ENCODE assay signal across 1 cellular context in the genomic region with DNA sequence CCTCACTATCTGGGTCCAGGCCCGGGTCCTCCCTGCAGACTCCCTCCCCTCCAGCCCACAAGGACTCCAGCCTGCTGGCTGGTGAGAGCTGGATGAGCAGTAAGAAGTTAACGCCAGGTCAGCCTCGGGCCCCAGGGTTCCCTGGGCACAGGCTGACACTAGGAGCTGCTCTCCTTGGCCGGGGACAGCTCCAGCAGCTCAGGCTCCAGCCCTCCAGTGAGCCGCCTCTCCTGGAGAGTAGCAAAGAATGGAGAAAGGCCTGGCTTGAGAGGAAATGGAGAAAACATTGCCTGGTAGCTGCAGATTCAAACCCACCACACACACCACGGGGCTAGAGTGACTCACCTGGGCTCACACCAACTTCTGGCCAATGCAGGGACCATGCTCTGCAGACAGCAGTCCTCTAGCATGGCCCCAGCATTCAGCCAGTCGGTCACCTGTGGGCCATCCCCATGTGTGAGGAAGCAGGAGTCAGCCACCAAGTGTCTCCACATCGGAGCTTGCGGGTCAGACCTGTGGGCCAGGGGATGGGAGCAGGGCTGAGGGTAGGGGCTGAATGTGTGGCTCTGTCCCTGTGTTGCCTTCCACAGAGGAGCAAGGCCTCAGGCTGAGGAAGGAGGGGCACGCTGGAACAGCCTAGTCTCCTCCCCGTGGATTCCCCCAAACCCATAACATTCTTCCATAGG.
TF ChIP-seq lines count a peak whose summit lies in the region.

No MANE protein-coding gene starts in this region.

TF ChIP-seq in HepG2, 621 proteins besides CTCF, POLR2A, EP300 and RAD21 (continued from another document and continues in another):
- TF ChIP-seq, protein P1, sequence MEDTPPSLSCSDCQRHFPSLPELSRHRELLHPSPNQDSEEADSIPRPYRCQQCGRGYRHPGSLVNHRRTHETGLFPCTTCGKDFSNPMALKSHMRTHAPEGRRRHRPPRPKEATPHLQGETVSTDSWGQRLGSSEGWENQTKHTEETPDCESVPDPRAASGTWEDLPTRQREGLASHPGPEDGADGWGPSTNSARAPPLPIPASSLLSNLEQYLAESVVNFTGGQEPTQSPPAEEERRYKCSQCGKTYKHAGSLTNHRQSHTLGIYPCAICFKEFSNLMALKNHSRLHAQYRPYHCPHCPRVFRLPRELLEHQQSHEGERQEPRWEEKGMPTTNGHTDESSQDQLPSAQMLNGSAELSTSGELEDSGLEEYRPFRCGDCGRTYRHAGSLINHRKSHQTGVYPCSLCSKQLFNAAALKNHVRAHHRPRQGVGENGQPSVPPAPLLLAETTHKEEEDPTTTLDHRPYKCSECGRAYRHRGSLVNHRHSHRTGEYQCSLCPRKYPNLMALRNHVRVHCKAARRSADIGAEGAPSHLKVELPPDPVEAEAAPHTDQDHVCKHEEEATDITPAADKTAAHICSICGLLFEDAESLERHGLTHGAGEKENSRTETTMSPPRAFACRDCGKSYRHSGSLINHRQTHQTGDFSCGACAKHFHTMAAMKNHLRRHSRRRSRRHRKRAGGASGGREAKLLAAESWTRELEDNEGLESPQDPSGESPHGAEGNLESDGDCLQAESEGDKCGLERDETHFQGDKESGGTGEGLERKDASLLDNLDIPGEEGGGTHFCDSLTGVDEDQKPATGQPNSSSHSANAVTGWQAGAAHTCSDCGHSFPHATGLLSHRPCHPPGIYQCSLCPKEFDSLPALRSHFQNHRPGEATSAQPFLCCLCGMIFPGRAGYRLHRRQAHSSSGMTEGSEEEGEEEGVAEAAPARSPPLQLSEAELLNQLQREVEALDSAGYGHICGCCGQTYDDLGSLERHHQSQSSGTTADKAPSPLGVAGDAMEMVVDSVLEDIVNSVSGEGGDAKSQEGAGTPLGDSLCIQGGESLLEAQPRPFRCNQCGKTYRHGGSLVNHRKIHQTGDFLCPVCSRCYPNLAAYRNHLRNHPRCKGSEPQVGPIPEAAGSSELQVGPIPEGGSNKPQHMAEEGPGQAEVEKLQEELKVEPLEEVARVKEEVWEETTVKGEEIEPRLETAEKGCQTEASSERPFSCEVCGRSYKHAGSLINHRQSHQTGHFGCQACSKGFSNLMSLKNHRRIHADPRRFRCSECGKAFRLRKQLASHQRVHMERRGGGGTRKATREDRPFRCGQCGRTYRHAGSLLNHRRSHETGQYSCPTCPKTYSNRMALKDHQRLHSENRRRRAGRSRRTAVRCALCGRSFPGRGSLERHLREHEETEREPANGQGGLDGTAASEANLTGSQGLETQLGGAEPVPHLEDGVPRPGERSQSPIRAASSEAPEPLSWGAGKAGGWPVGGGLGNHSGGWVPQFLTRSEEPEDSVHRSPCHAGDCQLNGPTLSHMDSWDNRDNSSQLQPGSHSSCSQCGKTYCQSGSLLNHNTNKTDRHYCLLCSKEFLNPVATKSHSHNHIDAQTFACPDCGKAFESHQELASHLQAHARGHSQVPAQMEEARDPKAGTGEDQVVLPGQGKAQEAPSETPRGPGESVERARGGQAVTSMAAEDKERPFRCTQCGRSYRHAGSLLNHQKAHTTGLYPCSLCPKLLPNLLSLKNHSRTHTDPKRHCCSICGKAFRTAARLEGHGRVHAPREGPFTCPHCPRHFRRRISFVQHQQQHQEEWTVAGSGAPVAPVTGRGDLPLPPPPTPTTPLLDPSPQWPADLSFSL (CRISPR knock-in tag; IDR thresholded peaks at IDR 0.05) = no peak
- TF ChIP-seq E2F1 (CRISPR knock-in tag; IDR thresholded peaks at IDR 0.05) = no peak
- TF ChIP-seq POLR2AphosphoS5 (IDR thresholded peaks at IDR 0.05; ENCODE audit: low read depth, low read length) = 0 out of 2 replicates have a peak, but pooled peaks have one; percentile 37
- TF ChIP-seq, protein P2, sequence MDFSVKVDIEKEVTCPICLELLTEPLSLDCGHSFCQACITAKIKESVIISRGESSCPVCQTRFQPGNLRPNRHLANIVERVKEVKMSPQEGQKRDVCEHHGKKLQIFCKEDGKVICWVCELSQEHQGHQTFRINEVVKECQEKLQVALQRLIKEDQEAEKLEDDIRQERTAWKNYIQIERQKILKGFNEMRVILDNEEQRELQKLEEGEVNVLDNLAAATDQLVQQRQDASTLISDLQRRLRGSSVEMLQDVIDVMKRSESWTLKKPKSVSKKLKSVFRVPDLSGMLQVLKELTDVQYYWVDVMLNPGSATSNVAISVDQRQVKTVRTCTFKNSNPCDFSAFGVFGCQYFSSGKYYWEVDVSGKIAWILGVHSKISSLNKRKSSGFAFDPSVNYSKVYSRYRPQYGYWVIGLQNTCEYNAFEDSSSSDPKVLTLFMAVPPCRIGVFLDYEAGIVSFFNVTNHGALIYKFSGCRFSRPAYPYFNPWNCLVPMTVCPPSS (IDR thresholded peaks at IDR 0.05) = no peak
- TF ChIP-seq, protein P3, sequence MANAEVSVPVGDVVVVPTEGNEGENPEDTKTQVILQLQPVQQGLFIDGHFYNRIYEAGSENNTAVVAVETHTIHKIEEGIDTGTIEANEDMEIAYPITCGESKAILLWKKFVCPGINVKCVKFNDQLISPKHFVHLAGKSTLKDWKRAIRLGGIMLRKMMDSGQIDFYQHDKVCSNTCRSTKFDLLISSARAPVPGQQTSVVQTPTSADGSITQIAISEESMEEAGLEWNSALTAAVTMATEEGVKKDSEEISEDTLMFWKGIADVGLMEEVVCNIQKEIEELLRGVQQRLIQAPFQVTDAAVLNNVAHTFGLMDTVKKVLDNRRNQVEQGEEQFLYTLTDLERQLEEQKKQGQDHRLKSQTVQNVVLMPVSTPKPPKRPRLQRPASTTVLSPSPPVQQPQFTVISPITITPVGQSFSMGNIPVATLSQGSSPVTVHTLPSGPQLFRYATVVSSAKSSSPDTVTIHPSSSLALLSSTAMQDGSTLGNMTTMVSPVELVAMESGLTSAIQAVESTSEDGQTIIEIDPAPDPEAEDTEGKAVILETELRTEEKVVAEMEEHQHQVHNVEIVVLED (CRISPR knock-in tag; IDR thresholded peaks at IDR 0.05; ENCODE audit: borderline replicate concordance) = 0 out of 2 replicates have a peak, but pooled peaks have one; percentile 5
- TF ChIP-seq SIX1 (CRISPR knock-in tag; IDR thresholded peaks at IDR 0.05; ENCODE audit: borderline replicate concordance) = no peak
- TF ChIP-seq ZSCAN9 (CRISPR knock-in tag; IDR thresholded peaks at IDR 0.05; ENCODE audit: borderline replicate concordance) = no peak
- TF ChIP-seq FOXK2 (IDR thresholded peaks at IDR 0.05) = no peak
- TF ChIP-seq GFI1 (CRISPR knock-in tag; IDR thresholded peaks at IDR 0.05; ENCODE audit: borderline replicate concordance) = peak; percentile 3; the same call in 1 of the 2 replicates
- no peak for TF ChIP-seq ARHGAP35 (CRISPR knock-in tag; IDR thresholded peaks at IDR 0.05; ENCODE audit: borderline replicate concordance)
- TF ChIP-seq ZNF766 (CRISPR knock-in tag; IDR thresholded peaks at IDR 0.05; ENCODE audit: borderline replicate concordance) = no peak
- no peak for TF ChIP-seq ZNF563 (CRISPR knock-in tag; IDR thresholded peaks at IDR 0.05)
- TF ChIP-seq, protein P4, sequence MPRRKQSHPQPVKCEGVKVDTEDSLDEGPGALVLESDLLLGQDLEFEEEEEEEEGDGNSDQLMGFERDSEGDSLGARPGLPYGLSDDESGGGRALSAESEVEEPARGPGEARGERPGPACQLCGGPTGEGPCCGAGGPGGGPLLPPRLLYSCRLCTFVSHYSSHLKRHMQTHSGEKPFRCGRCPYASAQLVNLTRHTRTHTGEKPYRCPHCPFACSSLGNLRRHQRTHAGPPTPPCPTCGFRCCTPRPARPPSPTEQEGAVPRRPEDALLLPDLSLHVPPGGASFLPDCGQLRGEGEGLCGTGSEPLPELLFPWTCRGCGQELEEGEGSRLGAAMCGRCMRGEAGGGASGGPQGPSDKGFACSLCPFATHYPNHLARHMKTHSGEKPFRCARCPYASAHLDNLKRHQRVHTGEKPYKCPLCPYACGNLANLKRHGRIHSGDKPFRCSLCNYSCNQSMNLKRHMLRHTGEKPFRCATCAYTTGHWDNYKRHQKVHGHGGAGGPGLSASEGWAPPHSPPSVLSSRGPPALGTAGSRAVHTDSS (CRISPR knock-in tag; conservative IDR thresholded peaks at IDR 0.05) = no peak
- no peak for TF ChIP-seq SMAD9 (CRISPR knock-in tag; IDR thresholded peaks at IDR 0.05)
- no peak for TF ChIP-seq ZNF549 (CRISPR knock-in tag; IDR thresholded peaks at IDR 0.05)
- TF ChIP-seq ZNF121 (CRISPR knock-in tag; IDR thresholded peaks at IDR 0.05) = no peak
- TF ChIP-seq NCOA2 (CRISPR knock-in tag; IDR thresholded peaks at IDR 0.05) = no peak
- 0 out of 2 replicates have a peak, but pooled peaks have one; percentile 47 for TF ChIP-seq ZNF670 (CRISPR knock-in tag; IDR thresholded peaks at IDR 0.05; ENCODE audit: borderline replicate concordance)
- TF ChIP-seq MAFF (IDR thresholded peaks at IDR 0.05; ENCODE audit: low read depth, low read length) = no peak
- no peak for TF ChIP-seq ZBED4 (CRISPR knock-in tag; IDR thresholded peaks at IDR 0.05; ENCODE audit: borderline replicate concordance)
- TF ChIP-seq U2AF2 (IDR thresholded peaks at IDR 0.05; ENCODE audit: low read depth, low read length) = no peak
- TF ChIP-seq ZNF17 (CRISPR knock-in tag; IDR thresholded peaks at IDR 0.05) = 0 out of 2 replicates have a peak, but pooled peaks have one; percentile 6
- TF ChIP-seq ZNF232 (CRISPR knock-in tag; IDR thresholded peaks at IDR 0.05; ENCODE audit: borderline replicate concordance) = no peak
- TF ChIP-seq, protein P5, sequence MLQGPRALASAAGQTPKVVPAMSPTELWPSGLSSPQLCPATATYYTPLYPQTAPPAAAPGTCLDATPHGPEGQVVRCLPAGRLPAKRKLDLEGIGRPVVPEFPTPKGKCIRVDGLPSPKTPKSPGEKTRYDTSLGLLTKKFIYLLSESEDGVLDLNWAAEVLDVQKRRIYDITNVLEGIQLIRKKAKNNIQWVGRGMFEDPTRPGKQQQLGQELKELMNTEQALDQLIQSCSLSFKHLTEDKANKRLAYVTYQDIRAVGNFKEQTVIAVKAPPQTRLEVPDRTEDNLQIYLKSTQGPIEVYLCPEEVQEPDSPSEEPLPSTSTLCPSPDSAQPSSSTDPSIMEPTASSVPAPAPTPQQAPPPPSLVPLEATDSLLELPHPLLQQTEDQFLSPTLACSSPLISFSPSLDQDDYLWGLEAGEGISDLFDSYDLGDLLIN (CRISPR knock-in tag; IDR thresholded peaks at IDR 0.05; ENCODE audit: borderline replicate concordance) = no peak
- TF ChIP-seq ZBTB7B (CRISPR knock-in tag; IDR thresholded peaks at IDR 0.05) = peak; percentile 19; the same call in 1 of the 2 replicates
- TF ChIP-seq TCF7L2 (IDR thresholded peaks at IDR 0.05; ENCODE audit: low read depth, low read length) = no peak
- no peak for TF ChIP-seq KDM5A (IDR thresholded peaks at IDR 0.05; ENCODE audit: borderline replicate concordance, low read length)
- TF ChIP-seq, protein P6, sequence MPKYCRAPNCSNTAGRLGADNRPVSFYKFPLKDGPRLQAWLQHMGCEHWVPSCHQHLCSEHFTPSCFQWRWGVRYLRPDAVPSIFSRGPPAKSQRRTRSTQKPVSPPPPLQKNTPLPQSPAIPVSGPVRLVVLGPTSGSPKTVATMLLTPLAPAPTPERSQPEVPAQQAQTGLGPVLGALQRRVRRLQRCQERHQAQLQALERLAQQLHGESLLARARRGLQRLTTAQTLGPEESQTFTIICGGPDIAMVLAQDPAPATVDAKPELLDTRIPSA (CRISPR knock-in tag; IDR thresholded peaks at IDR 0.05; ENCODE audit: borderline replicate concordance) = 0 out of 2 replicates have a peak, but pooled peaks have one; percentile 51
- no peak for TF ChIP-seq PHF5A (CRISPR knock-in tag; IDR thresholded peaks at IDR 0.05; ENCODE audit: low read depth, unreplicated experiment)
- TF ChIP-seq ZNF569 (CRISPR knock-in tag; IDR thresholded peaks at IDR 0.05; ENCODE audit: borderline replicate concordance) = no peak
- TF ChIP-seq MIXL1 (CRISPR knock-in tag; IDR thresholded peaks at IDR 0.05) = no peak
- TF ChIP-seq AGO1 (IDR thresholded peaks at IDR 0.05; ENCODE audit: low read depth, low read length, poor library complexity, severe bottlenecking) = no peak
- TF ChIP-seq, protein P7, sequence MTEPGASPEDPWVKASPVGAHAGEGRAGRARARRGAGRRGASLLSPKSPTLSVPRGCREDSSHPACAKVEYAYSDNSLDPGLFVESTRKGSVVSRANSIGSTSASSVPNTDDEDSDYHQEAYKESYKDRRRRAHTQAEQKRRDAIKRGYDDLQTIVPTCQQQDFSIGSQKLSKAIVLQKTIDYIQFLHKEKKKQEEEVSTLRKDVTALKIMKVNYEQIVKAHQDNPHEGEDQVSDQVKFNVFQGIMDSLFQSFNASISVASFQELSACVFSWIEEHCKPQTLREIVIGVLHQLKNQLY (CRISPR knock-in tag; IDR thresholded peaks at IDR 0.05) = no peak
- no peak for TF ChIP-seq NKX3-1 (CRISPR knock-in tag; IDR thresholded peaks at IDR 0.05)
- TF ChIP-seq XBP1 (CRISPR knock-in tag; IDR thresholded peaks at IDR 0.05) = no peak
- TF ChIP-seq MTA3 (CRISPR knock-in tag; IDR thresholded peaks at IDR 0.05) = no peak
- 0 out of 2 replicates have a peak, but pooled peaks have one; percentile 23 for TF ChIP-seq KDM3A (CRISPR knock-in tag; IDR thresholded peaks at IDR 0.05; ENCODE audit: low read depth)
- TF ChIP-seq PAWR (CRISPR knock-in tag; IDR thresholded peaks at IDR 0.05; ENCODE audit: borderline replicate concordance) = no peak
